In the genomic region with DNA sequence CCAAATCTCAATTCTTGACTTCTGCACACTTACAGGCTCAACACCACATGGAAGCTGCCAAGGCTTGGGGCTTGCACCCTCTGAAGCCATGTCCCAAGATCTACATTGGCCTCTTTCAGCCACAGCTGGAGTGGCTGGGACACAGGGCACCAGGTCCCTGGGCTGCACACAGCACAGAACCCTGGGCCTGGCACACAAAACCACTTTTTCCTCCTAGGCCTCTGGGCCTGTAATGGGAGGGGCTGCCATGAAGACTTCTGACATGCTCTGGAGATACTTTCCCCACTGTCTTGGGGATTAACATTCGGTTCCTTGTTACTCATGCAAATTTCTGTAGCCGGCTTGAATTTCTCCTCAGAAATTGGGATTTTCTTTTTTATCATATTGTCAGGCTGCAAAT, we compare ENCODE assay signal across 11 cellular contexts. TPM values are rescaled to one million over a fixed set of nuclear protein-coding genes. Genes with fewer than 3 reads are reported as not detected.
"Had no signal": no experiment of that assay in that cellular context is flagged by ENCODE, and none has a peak within 500 bp of the region (broad histone marks: within the 10 kb centered on the region; RNA-seq: fewer than 3 reads in every experiment).

No MANE protein-coding gene starts in this region.

- H2AFZ ChIP-seq: GM23338 had no signal

- FAIRE-seq: H1, H54 had no signal

- H3K27ac ChIP-seq: HL-60, KMS-11 had no signal

- ATAC-seq: GM23338 had no signal

- DNase-seq: H9, HCEC 1CT, HFFc6, IMR-90, KBM-7 had no signal

- H3K4me3 ChIP-seq: GM23338 had no signal

- H3K4me2 ChIP-seq: GM23338, KMS-11 had no signal

- H3K9ac ChIP-seq: KMS-11 had no signal

RNA-seq across cellular contexts. Expression of gene SP9, which starts 29.9 kb away (rescaled TPM):
- total RNA-seq: H9, HFFc6, HT1080, IMR-90 had no signal
- polyA plus RNA-seq: GM23338, IMR-90 had no signal
